Comparison of ENCODE assay signal across 8 cellular contexts in the genomic region with DNA sequence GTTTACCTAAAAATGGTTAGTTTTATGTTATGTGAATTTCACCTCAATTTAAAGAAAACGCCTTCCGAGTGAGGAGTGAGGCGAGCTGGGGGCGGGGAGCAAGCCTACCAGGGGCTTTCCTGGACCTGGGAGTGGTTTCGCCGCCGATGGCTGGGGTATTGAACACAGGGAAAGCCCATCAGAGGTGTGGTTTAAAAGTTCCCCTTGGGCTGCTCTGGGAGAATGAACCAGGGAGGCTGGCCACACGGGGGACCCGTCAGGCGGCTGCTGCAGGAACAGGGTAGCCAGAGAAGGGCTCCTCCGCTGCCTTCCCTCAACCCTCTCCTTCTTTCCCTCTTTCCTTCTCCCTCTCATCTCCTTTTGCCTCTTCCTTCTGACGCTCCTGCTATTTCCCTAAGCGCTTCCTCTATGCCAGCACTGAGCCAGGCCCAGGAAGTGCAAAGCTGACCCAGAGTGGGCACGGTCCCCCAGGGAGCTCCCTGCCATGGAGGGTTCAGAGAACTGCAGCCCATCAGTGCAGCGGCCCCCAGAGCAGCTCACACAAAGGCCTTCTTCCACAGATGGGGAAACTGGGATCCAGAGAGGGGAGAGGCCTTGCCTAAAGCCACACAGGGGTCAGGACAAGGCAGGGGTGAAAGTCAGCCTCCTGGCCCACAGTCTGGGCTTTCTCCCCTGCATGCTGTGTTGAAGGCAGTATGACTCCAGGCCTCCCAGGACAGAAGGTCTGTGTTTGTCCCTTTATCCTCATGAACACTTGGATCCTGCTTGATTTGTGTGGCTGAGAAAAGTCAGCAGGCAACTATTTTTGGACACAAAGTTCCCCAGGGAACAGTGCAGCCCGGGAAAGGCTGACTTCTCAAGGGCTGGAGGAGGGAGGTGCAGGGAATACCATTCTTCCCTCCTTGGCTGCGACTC. TPM values are rescaled to one million over a fixed set of nuclear protein-coding genes. Genes with fewer than 3 reads are reported as not detected.
DNase-seq lines count a peak whose midpoint lies in the region; ATAC-seq and TF ChIP-seq lines count a peak whose summit lies in the region.

No MANE protein-coding gene starts in this region.

- H3K9me3 ChIP-seq in mucosa of descending colon, result no peaks in the 10 kb centered on the region

- ATAC-seq in mucosa of descending colon, result no peak

- peaks cover 5% of the 10 kb centered on the region for H3K36me3 ChIP-seq in mucosa of descending colon (ENCODE audit: low read depth)

- DNase-seq in NOMO-1 (lab: John Stamatoyannopoulos, UW; ENCODE audit: unreplicated experiment in 2 of 2) (peak; percentile 20 to 41), NOMO-1 treated with dmso at 0.1 percent for 144 hours (lab: John Stamatoyannopoulos, UW; ENCODE audit: unreplicated experiment) (no peak), UCSD-AML1 (lab: John Stamatoyannopoulos, UW; ENCODE audit: unreplicated experiment) (peak; percentile 53), caudate nucleus (lab: John Stamatoyannopoulos, UW) (peak in 26 of 61 donors; percentile 18 to 65 (median 40)), mucosa of descending colon (peak in 2 of 3 donors; percentile 35 to 69), DMS114 treated with DMSO at 0.1 percent for 48 hours (lab: John Stamatoyannopoulos, UW; ENCODE audit: unreplicated experiment) (no peak), cerebellar nuclear complex (lab: John Stamatoyannopoulos, UW) (no peak)
- DNase-seq in stimulated activated naive CD4-positive, alpha-beta T cell (lab: John Stamatoyannopoulos, UW), result peak in 4 of 6 experiments; percentile 32 to 80 (median 70)

- H3K27ac ChIP-seq in caudate nucleus (ENCODE audit: low read depth, low read length), result peak overlapping the region; percentile 82

- H3K4me3 ChIP-seq in mucosa of descending colon, result no peak overlapping the region

- TF ChIP-seq CTCF in mucosa of descending colon (IDR thresholded peaks at IDR 0.05), result no peak

- H3K4me1 ChIP-seq in mucosa of descending colon (ENCODE audit: low read depth), result peaks cover 27% of the 10 kb centered on the region

- intact Hi-C loops in mucosa of descending colon (cut with DNase I, micrococcal nuclease), result no loop called here

RNA-seq across cellular contexts. Expression of a gene that starts 4.6 kb away (rescaled TPM):
- 10 to 100 TPM; 29.3 to 45.1 (median 44.9) TPM for total RNA-seq in mucosa of descending colon

RNA-seq across cellular contexts. Expression of a gene that starts 53.5 kb away (rescaled TPM):
- total RNA-seq in mucosa of descending colon, result 1 to 10 TPM in 1 of 3 donors, not detected in 2; 1.0 TPM

Comparison
In these comparisons a context has a peak if more than half of its experiments do, and no peak if none do; other contexts are left out.
1. DNase-seq: peak in NOMO-1 (2 of 2), UCSD-AML1 (single experiment), mucosa of descending colon (2 of 3) and stimulated activated naive CD4-positive, alpha-beta T cell (4 of 6); none in NOMO-1 treated with dmso at 0.1 percent for 144 hours (single experiment), DMS114 treated with DMSO at 0.1 percent for 48 hours (single experiment) and cerebellar nuclear complex (0 of 2).